9 cellular contexts compared by ENCODE assay signal in the genomic region with DNA sequence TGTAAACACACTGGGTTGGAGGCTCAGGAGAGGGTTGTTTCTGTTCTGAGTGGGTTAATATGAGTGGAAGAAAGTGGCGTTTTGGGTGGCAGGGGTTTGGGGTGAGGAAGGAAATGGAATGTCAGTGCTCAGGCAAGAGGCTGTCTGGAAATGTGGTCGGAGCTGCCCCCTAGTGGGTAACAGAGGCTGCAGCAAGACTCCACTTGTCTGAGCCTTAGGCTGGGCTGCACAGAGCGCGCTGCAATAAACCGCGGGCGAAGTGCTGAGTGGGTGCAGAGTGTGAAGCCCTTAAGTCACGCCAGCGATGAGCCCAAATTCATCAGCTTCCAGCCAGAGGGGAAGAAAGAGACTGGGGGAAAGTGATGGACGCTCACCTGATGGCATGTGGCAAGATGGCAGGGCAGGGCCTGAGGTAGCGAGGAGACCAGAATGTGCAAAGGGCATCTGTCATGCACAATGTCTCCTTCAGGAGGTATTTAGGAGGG. TPM values are rescaled to one million over a fixed set of nuclear protein-coding genes. Genes with fewer than 3 reads are reported as not detected.
A peak's percentile ranks its signal among the peaks of the same experiment; 100 is the strongest.
DNase-seq lines count a peak whose midpoint lies in the region; ATAC-seq and TF ChIP-seq lines count a peak whose summit lies in the region.
"Had no signal": no experiment of that assay in that cellular context is flagged by ENCODE, and none has a peak within 500 bp of the region (broad histone marks: within the 10 kb centered on the region; RNA-seq: fewer than 3 reads in every experiment).

No MANE protein-coding gene starts in this region.

- 10 to 12% methylated on average over 11 of the region's 11 CpGs for WGBS in tibial nerve, 2 donors

- no peak for TF ChIP-seq POLR2A in tibial nerve (IDR thresholded peaks at IDR 0.05)

- H3K27ac ChIP-seq in tibial nerve, result peak overlapping the region in 1 of 4 donors; percentile 29
- H3K27ac ChIP-seq: epithelial cell of prostate had no signal

- peak; percentile 78 for ATAC-seq in GM21576 (IDR thresholded peaks at IDR 0.05; ENCODE audit: unreplicated experiment)

- H3K4me1 ChIP-seq in tibial nerve, result peaks cover 0 to 9% (median 1%) of the 10 kb centered on the region in 4 donors

- peak; percentile 78 to 88 (median 83) for TF ChIP-seq CTCF in tibial nerve (IDR thresholded peaks at IDR 0.05)

- H3K36me3 ChIP-seq in tibial nerve, result no peaks in the 10 kb centered on the region

- H3K4me3 ChIP-seq in tibial nerve, result peak overlapping the region in 3 of 4 donors; percentile 18 to 41 (median 19)

- H3K27me3 ChIP-seq in tibial nerve, result peaks cover 0 to 22% of the 10 kb centered on the region in 2 donors

- no peak for TF ChIP-seq EP300 in tibial nerve (IDR thresholded peaks at IDR 0.05)

- H3K9me3 ChIP-seq in tibial nerve, result no peaks in the 10 kb centered on the region

- in situ Hi-C loops in SK-MEL-5 (cut with HindIII; ENCODE audit: low pct_unique_long_range_greater_than_20kb, low sequenced_read_pairs), result no loop called here

- peak; percentile 85 for DNase-seq in D341Med (ENCODE audit: low spot score)
- peak; percentile 71 for DNase-seq in M059J (ENCODE audit: low read depth)
- DNase-seq in SK-MEL-5 (ENCODE audit: low read depth, low spot score), result peak; percentile 84
- peak; percentile 72 for DNase-seq in activated naive CD4-positive, alpha-beta T cell treated with Interleukin-2 at 50 U/mL for 16 hours
- peak; percentile 77 for DNase-seq in globus pallidus (ENCODE audit: low spot score)
- DNase-seq in pons (ENCODE audit: low spot score), result peak; percentile 85
- DNase-seq in tibial nerve (ENCODE audit: low spot score in 2 of 2), result peak; percentile 29 to 66

RNA-seq across cellular contexts. Expression of gene VSX2, which starts 12.3 kb away (rescaled TPM):
- total RNA-seq in M059J (2014; rRNA removed; shearing (Covaris generic)), result not detected in 2 replicates
- not detected in 2 replicates for total RNA-seq in SK-MEL-5 (2014; rRNA removed; shearing (Covaris generic))
- not detected in 2 replicates for polyA plus RNA-seq in SK-MEL-5 (2015; cell fraction: cytosol; rRNA removed)
- polyA plus RNA-seq in SK-MEL-5 (2015; cell fraction: nucleus; rRNA removed), result not detected in 2 replicates
- total RNA-seq in tibial nerve, result not detected

RNA-seq across cellular contexts. Expression of gene ABCD4, which starts 51.1 kb away (rescaled TPM):
- total RNA-seq in M059J (2014; rRNA removed; shearing (Covaris generic)), result 18.2 and 27.1 TPM in 2 replicates
- total RNA-seq in SK-MEL-5 (2014; rRNA removed; shearing (Covaris generic)), result 14.7 and 15.5 TPM in 2 replicates
- 32.2 and 37.8 TPM in 2 replicates for polyA plus RNA-seq in SK-MEL-5 (2015; cell fraction: cytosol; rRNA removed)
- polyA plus RNA-seq in SK-MEL-5 (2015; cell fraction: nucleus; rRNA removed), result 226 and 232 TPM in 2 replicates
- 10 to 100 TPM; 66.0 to 80.6 (median 73.3) TPM for total RNA-seq in tibial nerve
